ENCODE assay signal across 8 cellular contexts in the genomic region with DNA sequence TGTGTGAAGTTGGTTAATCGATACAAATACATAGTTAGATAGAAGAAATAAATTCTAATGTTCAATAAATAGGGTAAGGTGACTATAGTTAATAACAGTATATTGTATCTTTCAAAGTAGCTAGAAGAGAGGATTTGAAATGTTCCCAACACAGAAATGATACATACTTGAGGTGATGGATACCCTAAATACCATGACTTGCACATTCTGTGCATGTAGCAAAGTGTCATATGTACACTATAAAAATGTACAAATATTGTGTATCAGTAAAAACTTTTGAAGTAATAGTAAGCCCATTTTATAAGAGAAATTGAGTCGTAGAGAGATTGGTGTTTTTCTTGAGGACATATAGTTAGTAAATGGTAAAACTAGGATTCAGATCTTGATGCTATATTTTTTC. TPM values are rescaled to one million over a fixed set of nuclear protein-coding genes. Genes with fewer than 3 reads are reported as not detected.
"Had no signal": no experiment of that assay in that cellular context is flagged by ENCODE, and none has a peak within 500 bp of the region (broad histone marks: within the 10 kb centered on the region; RNA-seq: fewer than 3 reads in every experiment).

No MANE protein-coding gene starts in this region.

- H2AFZ ChIP-seq: GM23248 had no signal

- H3K9ac ChIP-seq: GM23248 had no signal

- DNase-seq: GM23248, GOT3, H9, HCEC 1CT, KBM-7 had no signal

- H3K27ac ChIP-seq: GM23248 had no signal

- FAIRE-seq: H54, HTR-8/SVneo had no signal

- H3K4me3 ChIP-seq: GM23248 had no signal

RNA-seq across cellular contexts. Expression of gene PGR, which starts 56.4 kb away (rescaled TPM):
- total RNA-seq: GM23248, HT-29 had no signal
- polyA plus RNA-seq: GM23248 had no signal
